In genomic region chr15:34367128-34368081, GRCh38 we compare ENCODE assay signal across 8 cellular contexts. TPM values are rescaled to one million over a fixed set of nuclear protein-coding genes. Genes with fewer than 3 reads are reported as not detected.
DNase-seq lines count a peak whose midpoint lies in the region; ATAC-seq and TF ChIP-seq lines count a peak whose summit lies in the region.

Gene LPCAT4 (minus strand): TSS chr15:34367196. CDS start chr15:34367100, 96 bp downstream.

- H3K9me3 Mint-ChIP-seq in CD14-positive monocyte, result peaks cover 0 to 11% (median 0%) of the 10 kb centered on the region in 7 donors
- no peaks in the 10 kb centered on the region for H3K9me3 Mint-ChIP-seq in dendritic cell treated with granulocyte-macrophage colony-stimulating factor and Interleukin-4, amounts not matched to agents 40 ng/mL and 50 ng/mL, for 4 days

- H3K4me1 ChIP-seq in liver (ENCODE audit: control insufficient read depth in 4 of 4, insufficient read depth in 4 of 4, low read length in 3 of 4), result peaks cover 0 to 19% (median 12%) of the 10 kb centered on the region in 4 donors

- intact Hi-C loops in CD14-positive monocyte (cut with micrococcal nuclease), result loop anchor here (1.0 to 10.0 kb wide), 5 partner anchors 24 to 217 kb away; partner anchors contain the start of genes NOP10 (in 2 of the 2), NUTM1 (in 2 of the 2) and GOLGA8B (in 1 of the 2)
- intact Hi-C loops in dendritic cell treated with granulocyte-macrophage colony-stimulating factor and Interleukin-4, amounts not matched to agents 40 ng/mL and 50 ng/mL, for 4 days (cut with micrococcal nuclease), result loop anchor here (1.0 to 10.0 kb wide), 4 partner anchors 24 to 263 kb away; partner anchors contain the start of genes EMC7, NOP10, NUTM1 and PGBD4

- peaks cover 2 to 4% (median 3%) of the 10 kb centered on the region in 3 donors for H3K27me3 Mint-ChIP-seq in CD14-positive monocyte (ENCODE audit: low read depth in 3 of 3)
- H3K27me3 Mint-ChIP-seq in dendritic cell treated with granulocyte-macrophage colony-stimulating factor and Interleukin-4, amounts not matched to agents 40 ng/mL and 50 ng/mL, for 4 days, result no peaks in the 10 kb centered on the region

- H3K27me3 ChIP-seq in liver (ENCODE audit: control insufficient read depth in 4 of 4, insufficient read depth in 4 of 4, low read length in 3 of 4), result no peaks in the 10 kb centered on the region

- peak; percentile 98 for TF ChIP-seq CTCF in CD14-positive monocyte (IDR thresholded peaks at IDR 0.05)
- TF ChIP-seq CTCF in liver (IDR thresholded peaks at IDR 0.05; ENCODE audit: low read depth, low read length, missing input control), result peak; percentile 76

- H3K36me3 ChIP-seq in liver (ENCODE audit: control insufficient read depth in 4 of 4, insufficient read depth in 3 of 4, low read depth in 1 of 4, low read length in 3 of 4), result no peaks in the 10 kb centered on the region

- H3K4me3 Mint-ChIP-seq in CD14-positive monocyte, result peak within 1 kb of the TSS; percentile 93 to 98
- peak within 1 kb of the TSS; percentile 93 for H3K4me3 Mint-ChIP-seq in dendritic cell treated with granulocyte-macrophage colony-stimulating factor and Interleukin-4, amounts not matched to agents 40 ng/mL and 50 ng/mL, for 4 days

- H3K36me3 Mint-ChIP-seq in CD14-positive monocyte, result peaks cover 7 to 8% of the 10 kb centered on the region in 2 donors
- peaks cover 31% of the 10 kb centered on the region for H3K36me3 Mint-ChIP-seq in dendritic cell treated with granulocyte-macrophage colony-stimulating factor and Interleukin-4, amounts not matched to agents 40 ng/mL and 50 ng/mL, for 4 days (ENCODE audit: low read depth)

- peak within 1 kb of the TSS; percentile 79 to 95 (median 91) for H3K27ac Mint-ChIP-seq in CD14-positive monocyte
- H3K27ac Mint-ChIP-seq in dendritic cell treated with granulocyte-macrophage colony-stimulating factor and Interleukin-4, amounts not matched to agents 40 ng/mL and 50 ng/mL, for 4 days, result peak within 1 kb of the TSS; percentile 95

- peak; percentile 76 to 83 for TF ChIP-seq RAD21 in liver (IDR thresholded peaks at IDR 0.05)

- peak within 1 kb of the TSS; percentile 76 to 86 (median 77) for H3K4me3 ChIP-seq in liver (ENCODE audit: low read depth in 1 of 3, low read length in 3 of 3)

- peak; percentile 76 for ATAC-seq in GM19328 (IDR thresholded peaks at IDR 0.05; ENCODE audit: unreplicated experiment)
- peak; percentile 63 for ATAC-seq in HG03469 (IDR thresholded peaks at IDR 0.05; ENCODE audit: unreplicated experiment)

- H3K9ac ChIP-seq in liver (ENCODE audit: low read depth in 1 of 2, low read length in 2 of 2), result peak within 1 kb of the TSS; percentile 59 to 83

- peaks cover 32% of the 10 kb centered on the region for H3K4me1 Mint-ChIP-seq in CD14-positive monocyte
- peaks cover 58% of the 10 kb centered on the region for H3K4me1 Mint-ChIP-seq in dendritic cell treated with granulocyte-macrophage colony-stimulating factor and Interleukin-4, amounts not matched to agents 40 ng/mL and 50 ng/mL, for 4 days (ENCODE audit: low read depth)

- WGBS in liver, result under 1% methylated on average over 79 of the region's 79 CpGs

- peak; percentile 79 for DNase-seq in CD14-positive monocyte (ENCODE audit: low spot score)
- DNase-seq in NCI-H69 (lab: John Stamatoyannopoulos, UW), result peak; percentile 96
- peak; percentile 72 to 79 for DNase-seq in activated CD4-positive, alpha-beta T cell treated with anti-CD3 and anti-CD28 coated beads, Interleukin-2, amount 50 U/mL, for 24 hours (ENCODE audit: low read depth in 1 of 2, low spot score in 1 of 2)
- DNase-seq in stimulated activated CD4-positive, alpha-beta T cell treated with anti-CD3 and anti-CD28 coated beads, Interleukin-4, amount 100 ng/mL, for 1 hour, result peak; percentile 86

- H3K9me3 ChIP-seq in liver (ENCODE audit: control insufficient read depth in 4 of 4, low read length in 3 of 4), result no peaks in the 10 kb centered on the region

- H3K27ac ChIP-seq in liver (ENCODE audit: low read depth in 1 of 2, low read length in 2 of 2), result peak within 1 kb of the TSS; percentile 90 to 97

TF ChIP-seq in liver, 16 proteins besides CTCF, POLR2A, EP300 and RAD21:
- TF ChIP-seq, protein P1, sequence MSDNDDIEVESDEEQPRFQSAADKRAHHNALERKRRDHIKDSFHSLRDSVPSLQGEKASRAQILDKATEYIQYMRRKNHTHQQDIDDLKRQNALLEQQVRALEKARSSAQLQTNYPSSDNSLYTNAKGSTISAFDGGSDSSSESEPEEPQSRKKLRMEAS (IDR thresholded peaks at IDR 0.05), result no peak
- TF ChIP-seq REST (IDR thresholded peaks at IDR 0.05) (no peak), HNF4A (conservative IDR thresholded peaks at IDR 0.05) (no peak), FOXA1 (IDR thresholded peaks at IDR 0.05) (no peak), NR2F2 (IDR thresholded peaks at IDR 0.05) (no peak), HNF4G (IDR thresholded peaks at IDR 0.05) (no peak), ATF3 (IDR thresholded peaks at IDR 0.05) (no peak), EGR1 (IDR thresholded peaks at IDR 0.05; ENCODE audit: low read depth in 2 of 2) (no peak), ZBTB33 (IDR thresholded peaks at IDR 0.05) (no peak), TAF1 (conservative IDR thresholded peaks at IDR 0.05) (no peak), GABPA (IDR thresholded peaks at IDR 0.05 in 1 of 2, conservative IDR thresholded peaks at IDR 0.05 in 1 of 2) (peak in 1 of 2 donors; percentile 16), RXRA (IDR thresholded peaks at IDR 0.05) (peak in 1 of 2 donors; percentile 33), YY1 (IDR thresholded peaks at IDR 0.05) (peak; percentile 97), SP1 (IDR thresholded peaks at IDR 0.05) (peak; percentile 29), JUND (IDR thresholded peaks at IDR 0.05) (no peak), FOXA2 (IDR thresholded peaks at IDR 0.05) (no peak)

RNA-seq across cellular contexts. Expression of gene LPCAT4, which starts in this region (rescaled TPM):
- polyA plus RNA-seq in CD14-positive monocyte (1 to 10 TPM; 3.3 to 4.2 TPM), liver (1 to 10 TPM; 2.0 to 2.4 TPM)
- total RNA-seq in liver, result 1 to 10 TPM; 1.1 to 1.7 TPM

Comparison
In these comparisons a context has a peak if more than half of its experiments do, and no peak if none do; other contexts are left out.
1. Peak in every context shown above with its lines: DNase-seq, ATAC-seq, H3K4me3 ChIP-seq and H3K27ac ChIP-seq.